1 cellular context compared by ENCODE assay signal in genomic region chr5:79081779-79082178, GRCh38.
TF ChIP-seq lines count a peak whose summit lies in the region.

No MANE protein-coding gene starts in this region.

TF ChIP-seq in GM23338, 12 proteins besides CTCF, POLR2A, EP300 and RAD21 (continued from another document):
- TF ChIP-seq ZNF462 (CRISPR knock-in tag; IDR thresholded peaks at IDR 0.05) (no peak), NANOG (IDR thresholded peaks at IDR 0.05; ENCODE audit: borderline replicate concordance) (no peak)
TF ChIP-seq in GM23338: peak in this region for 0.
